Comparison of ENCODE assay signal across 31 cellular contexts in genomic region chr20:8935878-8936277, GRCh38.
"Had no signal": no experiment of that assay in that cellular context is flagged by ENCODE, and none has a peak within 500 bp of the region (broad histone marks: within the 10 kb centered on the region; RNA-seq: fewer than 3 reads in every experiment).

No MANE protein-coding gene starts in this region.

- H3K27me3 ChIP-seq: neutrophil, ovary, spleen, suprapubic skin, testis, tibial artery, transverse colon, upper lobe of right lung, uterus had no signal

- H3K9ac ChIP-seq: parathyroid adenoma had no signal

- H3K79me2 ChIP-seq: parathyroid adenoma had no signal

- ATAC-seq: naive thymus-derived CD8-positive, alpha-beta T cell; natural killer cell treated with Interleukin-12 subunit alpha and Interleukin-12 subunit beta and Interleukin-15 and Interleukin-18, amount 100 ng/mL, for 72 hours; psoas muscle; right cardiac atrium; sciatic nerve; stimulated activated memory B cell treated with anti-CD40 and anti-IgM and Interleukin-4, amounts not matched to agents 10 μg/mL and 1 μg/mL and 100 μg/mL, for 72 hours; stimulated activated naive CD8-positive, alpha-beta T cell treated with anti-CD3 and anti-CD28 coated beads, Interleukin-15, amount 100 ng/mL, for 72 hours; stimulated activated naive CD8-positive, alpha-beta T cell treated with anti-CD3 and anti-CD28 coated beads, Interleukin-15, Interleukin-2, amounts not matched to agents 100 U/mL and 50 U/mL, for 24 hours; upper lobe of right lung had no signal

- DNase-seq: naive B cell; naive thymus-derived CD8-positive, alpha-beta T cell; nucleus accumbens; ovary; right cardiac atrium; spleen; stimulated activated CD4-positive, alpha-beta T cell treated with anti-CD3 and anti-CD28 coated beads, Interleukin-12 subunit alpha, Interleukin-12 subunit beta, amount 100 ng/mL, for 4 hours; stimulated activated CD4-positive, alpha-beta T cell treated with anti-CD3 and anti-CD28 coated beads, Interleukin-1b, Interleukin-23, amount 100 ng/mL, for 48 hours; stimulated activated CD4-positive, alpha-beta T cell treated with anti-CD3 and anti-CD28 coated beads, Interleukin-4, amount 100 ng/mL, for 1 hour; stimulated activated CD4-positive, alpha-beta T cell treated with anti-CD3 and anti-CD28 coated beads, Interleukin-4, amount 100 ng/mL, for 4 hours; stimulated activated CD8-positive, alpha-beta memory T cell treated with anti-CD3 and anti-CD28 coated beads, Interleukin-4, amount 100 ng/mL, for 48 hours; stimulated activated naive CD4-positive, alpha-beta T cell; stimulated activated naive CD8-positive, alpha-beta T cell treated with anti-CD3 and anti-CD28 coated beads, Interleukin-15, amount 100 ng/mL, for 72 hours; stimulated activated naive CD8-positive, alpha-beta T cell treated with anti-CD3 and anti-CD28 coated beads, Interleukin-15, Interleukin-2, amounts not matched to agents 100 U/mL and 50 U/mL, for 24 hours; substantia nigra; testis; tibial artery; transverse colon; upper lobe of right lung; uterus had no signal

- H3K9me3 Mint-ChIP-seq: natural killer cell treated with Interleukin-12 subunit alpha and Interleukin-12 subunit beta and Interleukin-15 and Interleukin-18, amount 100 ng/mL, for 72 hours; stimulated activated memory B cell treated with anti-CD40 and anti-IgM and Interleukin-4, amounts not matched to agents 10 μg/mL and 1 μg/mL and 100 μg/mL, for 72 hours; type B pancreatic cell had no signal

- H3K27ac ChIP-seq: neutrophil, ovary, parathyroid adenoma, psoas muscle, skin epidermis, spleen, suprapubic skin, testis, tibial artery, transverse colon, upper lobe of right lung, uterus had no signal

- H3K27ac Mint-ChIP-seq: naive B cell; natural killer cell treated with Interleukin-12 subunit alpha and Interleukin-12 subunit beta and Interleukin-15 and Interleukin-18, amount 100 ng/mL, for 72 hours; progenitor cell of endocrine pancreas; stimulated activated memory B cell treated with anti-CD40 and anti-IgM and Interleukin-4, amounts not matched to agents 10 μg/mL and 1 μg/mL and 100 μg/mL, for 72 hours; stimulated activated naive CD8-positive, alpha-beta T cell treated with anti-CD3 and anti-CD28 coated beads, Interleukin-15, amount 100 ng/mL, for 72 hours; type B pancreatic cell had no signal

- H3K4me3 Mint-ChIP-seq: naive B cell; naive thymus-derived CD8-positive, alpha-beta T cell; natural killer cell treated with Interleukin-12 subunit alpha and Interleukin-12 subunit beta and Interleukin-15 and Interleukin-18, amount 100 ng/mL, for 72 hours; stimulated activated memory B cell treated with anti-CD40 and anti-IgM and Interleukin-4, amounts not matched to agents 10 μg/mL and 1 μg/mL and 100 μg/mL, for 72 hours; stimulated activated naive CD8-positive, alpha-beta T cell treated with anti-CD3 and anti-CD28 coated beads, Interleukin-15, amount 100 ng/mL, for 72 hours; type B pancreatic cell had no signal

- H3K27me3 Mint-ChIP-seq: naive B cell; natural killer cell treated with Interleukin-12 subunit alpha and Interleukin-12 subunit beta and Interleukin-15 and Interleukin-18, amount 100 ng/mL, for 72 hours; progenitor cell of endocrine pancreas; stimulated activated memory B cell treated with anti-CD40 and anti-IgM and Interleukin-4, amounts not matched to agents 10 μg/mL and 1 μg/mL and 100 μg/mL, for 72 hours; stimulated activated naive CD8-positive, alpha-beta T cell treated with anti-CD3 and anti-CD28 coated beads, Interleukin-15, amount 100 ng/mL, for 72 hours; type B pancreatic cell had no signal

- H2AFZ ChIP-seq: parathyroid adenoma had no signal

- H3K4me2 ChIP-seq: smooth muscle cell had no signal

- H3K36me3 ChIP-seq: neutrophil, ovary, spleen, suprapubic skin, tibial artery, transverse colon, upper lobe of right lung, uterus had no signal

- H3K4me3 ChIP-seq: ovary, psoas muscle, skin epidermis, smooth muscle cell, spleen, suprapubic skin, testis, tibial artery, transverse colon, upper lobe of right lung, uterus had no signal

- H3K36me3 Mint-ChIP-seq: naive B cell; naive thymus-derived CD8-positive, alpha-beta T cell; natural killer cell treated with Interleukin-12 subunit alpha and Interleukin-12 subunit beta and Interleukin-15 and Interleukin-18, amount 100 ng/mL, for 72 hours; stimulated activated memory B cell treated with anti-CD40 and anti-IgM and Interleukin-4, amounts not matched to agents 10 μg/mL and 1 μg/mL and 100 μg/mL, for 72 hours; type B pancreatic cell had no signal

- H3K4me1 ChIP-seq: spleen, testis, transverse colon, uterus had no signal

- H3K4me1 Mint-ChIP-seq: naive B cell; naive thymus-derived CD8-positive, alpha-beta T cell; stimulated activated memory B cell treated with anti-CD40 and anti-IgM and Interleukin-4, amounts not matched to agents 10 μg/mL and 1 μg/mL and 100 μg/mL, for 72 hours; stimulated activated naive CD8-positive, alpha-beta T cell treated with anti-CD3 and anti-CD28 coated beads, Interleukin-15, amount 100 ng/mL, for 72 hours had no signal

- H3K9me3 ChIP-seq: neutrophil, ovary, psoas muscle, spleen, suprapubic skin, testis, tibial artery, transverse colon, upper lobe of right lung, uterus had no signal
